In the genomic region with DNA sequence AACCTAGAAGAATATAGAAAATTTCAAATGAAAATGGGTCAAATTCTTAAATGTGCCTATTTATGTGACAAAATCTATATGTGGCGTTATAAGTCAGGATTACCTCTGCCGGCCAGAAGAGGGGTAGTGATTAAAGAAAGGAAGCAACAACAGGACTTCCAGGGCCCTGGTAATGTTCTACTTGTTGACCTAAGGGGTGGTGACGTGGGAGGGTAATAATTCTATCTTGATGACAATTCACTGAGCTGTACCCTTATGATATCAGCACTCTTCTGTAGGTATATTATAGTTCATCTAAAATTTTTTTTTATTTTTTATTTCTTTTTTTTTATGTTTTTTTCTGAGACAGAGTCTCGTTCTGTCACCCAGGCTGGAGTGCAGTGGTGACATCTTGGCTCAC, we compare ENCODE assay signal across 8 cellular contexts.
"Had no signal": no experiment of that assay in that cellular context is flagged by ENCODE, and none has a peak within 500 bp of the region (broad histone marks: within the 10 kb centered on the region; RNA-seq: fewer than 3 reads in every experiment).

No MANE protein-coding gene starts in this region.

- H3K9me3 ChIP-seq: HAP-1 had no signal

- ATAC-seq: HCT116, HepG2 had no signal

- DNase-seq: GM23248, GOT3, H7, KBM-7 had no signal

- H3K4me3 ChIP-seq: GM23248, HAP-1 had no signal

- H3K4me1 ChIP-seq: HAP-1 had no signal

- H3K27ac ChIP-seq: GM23248, KMS-11 had no signal
